Comparison of ENCODE assay signal across 8 cellular contexts in genomic region chr2:28810384-28811285, GRCh38. TPM values are rescaled to one million over a fixed set of nuclear protein-coding genes. Genes with fewer than 3 reads are reported as not detected.
A peak's percentile ranks its signal among the peaks of the same experiment; 100 is the strongest.
DNase-seq lines count a peak whose midpoint lies in the region; ATAC-seq and TF ChIP-seq lines count a peak whose summit lies in the region.

Gene SPDYA, plus strand, starts transcription at chr2:28810834. Its CDS starts 5,181 bp downstream, at chr2:28816015.

- H3K36me3 Mint-ChIP-seq in activated CD4-positive, alpha-beta T cell treated with anti-CD3 and anti-CD28 coated beads, Interleukin-2, amount 10 ng/mL, durations not matched to agents 7 days and 5 days (ENCODE audit: low read depth): peaks cover 11% of the 10 kb centered on the region
- H3K36me3 Mint-ChIP-seq in dendritic cell treated with granulocyte-macrophage colony-stimulating factor and Interleukin-4, amounts not matched to agents 40 ng/mL and 50 ng/mL, for 4 days (ENCODE audit: low read depth): peaks cover 23% of the 10 kb centered on the region

- H3K4me1 ChIP-seq in left lung (peaks cover 4 to 19% of the 10 kb centered on the region in 2 donors), PC-9 (replicated peaks; ENCODE audit: insufficient read depth) (no peaks in the 10 kb centered on the region)

- no TSS peak for BruUV-seq in PC-9 (replicated peaks; lab: Mats Ljungman, UMichigan)

- H3K27ac Mint-ChIP-seq in activated CD4-positive, alpha-beta T cell treated with anti-CD3 and anti-CD28 coated beads, Interleukin-2, amount 10 ng/mL, durations not matched to agents 7 days and 5 days: peak within 1 kb of the TSS; percentile 81
- peak within 1 kb of the TSS; percentile 17 for H3K27ac Mint-ChIP-seq in dendritic cell treated with granulocyte-macrophage colony-stimulating factor and Interleukin-4, amounts not matched to agents 40 ng/mL and 50 ng/mL, for 4 days

- no peaks in the 10 kb centered on the region for H4K20me1 ChIP-seq in PC-9 (ENCODE audit: insufficient read depth)

- CTCF ChIA-PET in activated CD4-positive, alpha-beta T cell treated with anti-CD3 and anti-CD28 coated beads, Interleukin-2, amount 10 ng/mL, durations not matched to agents 7 days and 5 days (lab: Charles Lee): interaction anchor here (0.6 to 2.0 kb wide), 4 partner anchors 10 to 1377 kb away, joined by 3 to 6 read pairs (median 4); no protein-coding TSS in a partner anchor
- CTCF ChIA-PET in PC-9 (lab: Charles Lee): no interaction called here

- no peak within 1 kb of the TSS for H3K27ac ChIP-seq in left lung
- no peak within 1 kb of the TSS for H3K27ac ChIP-seq in PC-9

- H3K4me2 ChIP-seq in PC-9: no peak within 1 kb of the TSS

- H3K79me2 ChIP-seq in PC-9 (ENCODE audit: low read depth): no peaks in the 10 kb centered on the region

- H3K9me3 Mint-ChIP-seq in activated CD4-positive, alpha-beta T cell treated with anti-CD3 and anti-CD28 coated beads, Interleukin-2, amount 10 ng/mL, durations not matched to agents 7 days and 5 days: no peaks in the 10 kb centered on the region
- H3K9me3 Mint-ChIP-seq in dendritic cell treated with granulocyte-macrophage colony-stimulating factor and Interleukin-4, amounts not matched to agents 40 ng/mL and 50 ng/mL, for 4 days: no peaks in the 10 kb centered on the region

- POLR2A ChIA-PET in activated CD4-positive, alpha-beta T cell treated with anti-CD3 and anti-CD28 coated beads, Interleukin-2, amount 10 ng/mL, durations not matched to agents 7 days and 5 days (lab: Charles Lee): no interaction called here
- POLR2A ChIA-PET in PC-9 (lab: Charles Lee; ENCODE audit: unreplicated experiment): no interaction called here

- H3F3A ChIP-seq in PC-9 (ENCODE audit: insufficient read depth, low read depth): peaks cover 37% of the 10 kb centered on the region

- peaks cover 0 to 11% of the 10 kb centered on the region in 2 donors for H3K27me3 ChIP-seq in left lung
- H3K27me3 ChIP-seq in PC-9 (ENCODE audit: insufficient read depth, low read depth): no peaks in the 10 kb centered on the region

- H3K4me3 ChIP-seq in left lung (peak within 1 kb of the TSS; percentile 39 to 47), PC-9 (no peak within 1 kb of the TSS)

- H3K9me2 ChIP-seq in PC-9 (ENCODE audit: insufficient read depth): no peaks in the 10 kb centered on the region

- H2AFZ ChIP-seq in PC-9: no peak within 1 kb of the TSS

- intact Hi-C loops in dendritic cell treated with granulocyte-macrophage colony-stimulating factor and Interleukin-4, amounts not matched to agents 40 ng/mL and 50 ng/mL, for 4 days (cut with micrococcal nuclease): no loop called here
- intact Hi-C loops in left lung (cut with DNase I): no loop called here
- intact Hi-C loops in PC-9 (cut with micrococcal nuclease; ENCODE audit: unreplicated experiment): no loop called here

- peaks cover 0 to 17% of the 10 kb centered on the region in 2 donors for H3K36me3 ChIP-seq in left lung
- peaks cover 8% of the 10 kb centered on the region; the same call in 1 of the 2 replicates for H3K36me3 ChIP-seq in PC-9 (ENCODE audit: low read depth)

- TF ChIP-seq CTCF in left lung (IDR thresholded peaks at IDR 0.05) (no peak), PC-9 (conservative IDR thresholded peaks at IDR 0.05) (no peak)

- ATAC-seq in left lung: peak; percentile 98

- peak within 1 kb of the TSS; percentile 77 for H3K4me3 Mint-ChIP-seq in activated CD4-positive, alpha-beta T cell treated with anti-CD3 and anti-CD28 coated beads, Interleukin-2, amount 10 ng/mL, durations not matched to agents 7 days and 5 days
- peak within 1 kb of the TSS; percentile 83 for H3K4me3 Mint-ChIP-seq in dendritic cell treated with granulocyte-macrophage colony-stimulating factor and Interleukin-4, amounts not matched to agents 40 ng/mL and 50 ng/mL, for 4 days

- DNase-seq in EL (peak; percentile 71), GOT3 (lab: John Stamatoyannopoulos, UW) (peak; percentile 21), NCI-H1092 treated with DMSO at 0.1 percent for 48 hours (lab: John Stamatoyannopoulos, UW) (peak; percentile 78), left lung (peak; percentile 69 to 92), PC-9 (no peak)
- peak; percentile 82 for DNase-seq in activated CD4-positive, alpha-beta T cell treated with anti-CD3 and anti-CD28 coated beads, Interleukin-2, amount 10 ng/mL, durations not matched to agents 7 days and 5 days
- DNase-seq in stimulated activated CD4-positive, alpha-beta T cell treated with anti-CD3 and anti-CD28 coated beads, Interleukin-2, amount 100 ng/mL, for 48 hours: peak; percentile 70 to 82

- H3K9me3 ChIP-seq in left lung: no peaks in the 10 kb centered on the region
- H3K9me3 ChIP-seq in PC-9 (ENCODE audit: insufficient read depth, low read depth): no peaks in the 10 kb centered on the region

- H3K4me1 Mint-ChIP-seq in activated CD4-positive, alpha-beta T cell treated with anti-CD3 and anti-CD28 coated beads, Interleukin-2, amount 10 ng/mL, durations not matched to agents 7 days and 5 days: peaks cover 21% of the 10 kb centered on the region
- H3K4me1 Mint-ChIP-seq in dendritic cell treated with granulocyte-macrophage colony-stimulating factor and Interleukin-4, amounts not matched to agents 40 ng/mL and 50 ng/mL, for 4 days (ENCODE audit: low read depth): peaks cover 18% of the 10 kb centered on the region

- no peaks in the 10 kb centered on the region for H3K27me3 Mint-ChIP-seq in activated CD4-positive, alpha-beta T cell treated with anti-CD3 and anti-CD28 coated beads, Interleukin-2, amount 10 ng/mL, durations not matched to agents 7 days and 5 days
- peaks cover 13% of the 10 kb centered on the region for H3K27me3 Mint-ChIP-seq in dendritic cell treated with granulocyte-macrophage colony-stimulating factor and Interleukin-4, amounts not matched to agents 40 ng/mL and 50 ng/mL, for 4 days

RNA-seq across cellular contexts. Expression of gene SPDYA, which starts in this region (rescaled TPM):
- total RNA-seq in activated CD4-positive, alpha-beta T cell treated with anti-CD3 and anti-CD28 coated beads, Interleukin-2, amount 10 ng/mL, durations not matched to agents 7 days and 5 days: 1 to 10 TPM; 1.4 to 1.5 TPM
- total RNA-seq in left lung (under 1 TPM; 0.55 to 0.65 TPM), PC-9 (2021) (1.9 and 3.0 TPM in 2 replicates)

Comparison
In these comparisons a context has a peak if more than half of its experiments do, and no peak if none do; other contexts are left out.
1. Peak in DNase-seq, ATAC-seq and H3K4me3 ChIP-seq in left lung; RNA of the gene not detected or under 1 TPM.
2. DNase-seq: peak in EL (single experiment), GOT3 (single experiment), NCI-H1092 treated with DMSO at 0.1 percent for 48 hours (single experiment), activated CD4-positive, alpha-beta T cell treated with anti-CD3 and anti-CD28 coated beads, Interleukin-2, amount 10 ng/mL, durations not matched to agents 7 days and 5 days (single experiment) and stimulated activated CD4-positive, alpha-beta T cell treated with anti-CD3 and anti-CD28 coated beads, Interleukin-2, amount 100 ng/mL, for 48 hours (2 of 2); none in PC-9 (0 of 2).